In genomic region chr1:1312450-1313314, GRCh38 we compare ENCODE assay signal across 1 cellular context.
TF ChIP-seq lines count a peak whose summit lies in the region.

No MANE protein-coding gene starts in this region.

TF ChIP-seq in H1, 55 proteins besides CTCF, POLR2A, EP300 and RAD21:
- no peak for TF ChIP-seq POU5F1 (IDR thresholded peaks at IDR 0.05; ENCODE audit: low read depth, low read length)
- no peak for TF ChIP-seq CREB1 (IDR thresholded peaks at IDR 0.05)
- TF ChIP-seq CHD2 (IDR thresholded peaks at IDR 0.05; ENCODE audit: low read length) = no peak
- TF ChIP-seq MAX (IDR thresholded peaks at IDR 0.05) = no peak
- TF ChIP-seq HDAC2 (IDR thresholded peaks at IDR 0.05; ENCODE audit: borderline replicate concordance in 1 of 2, low read depth in 2 of 2, low read length in 2 of 2) = no peak
- TF ChIP-seq CTBP2 (IDR thresholded peaks at IDR 0.05; ENCODE audit: borderline replicate concordance, insufficient read depth, insufficient read length, low read length) = no peak
- no peak for TF ChIP-seq RXRA (IDR thresholded peaks at IDR 0.05; ENCODE audit: insufficient read depth, low read depth, low read length)
- TF ChIP-seq JUND (IDR thresholded peaks at IDR 0.05; ENCODE audit: low read length) = no peak
- no peak for TF ChIP-seq MAFK (IDR thresholded peaks at IDR 0.05; ENCODE audit: low read depth, low read length)
